ENCODE assay signal across 8 cellular contexts in genomic region chr14:74955229-74955999, GRCh38. TPM values are rescaled to one million over a fixed set of nuclear protein-coding genes. Genes with fewer than 3 reads are reported as not detected.
DNase-seq lines count a peak whose midpoint lies in the region; ATAC-seq lines count a peak whose summit lies in the region.

Gene PGF, minus strand, starts transcription at chr14:74955597. Its CDS starts 355 bp downstream, at chr14:74955242.

- peak; percentile 64 for ATAC-seq in stimulated activated memory B cell treated with anti-CD40 and anti-IgM and Interleukin-4, amounts not matched to agents 10 μg/mL and 1 μg/mL and 100 μg/mL, for 72 hours
- ATAC-seq in HG03469 (IDR thresholded peaks at IDR 0.05; ENCODE audit: unreplicated experiment), result no peak

- no peaks in the 10 kb centered on the region for H3K9me3 Mint-ChIP-seq in T-helper 2 cell treated with Interferon-gamma antibody and Interleukin-4, amounts not matched to agents 5 μg/mL and 100 μg/mL, for 36 hours
- H3K9me3 Mint-ChIP-seq in dendritic cell treated with granulocyte-macrophage colony-stimulating factor and Interleukin-4, amounts not matched to agents 40 ng/mL and 50 ng/mL, for 4 days, result no peaks in the 10 kb centered on the region
- no peaks in the 10 kb centered on the region for H3K9me3 Mint-ChIP-seq in stimulated activated memory B cell treated with anti-CD40 and anti-IgM and Interleukin-4, amounts not matched to agents 10 μg/mL and 1 μg/mL and 100 μg/mL, for 72 hours

- peak within 1 kb of the TSS; percentile 51 for H3K4me3 Mint-ChIP-seq in T-helper 2 cell treated with Interferon-gamma antibody and Interleukin-4, amounts not matched to agents 5 μg/mL and 100 μg/mL, for 36 hours
- peak within 1 kb of the TSS; percentile 62 for H3K4me3 Mint-ChIP-seq in dendritic cell treated with granulocyte-macrophage colony-stimulating factor and Interleukin-4, amounts not matched to agents 40 ng/mL and 50 ng/mL, for 4 days
- peak within 1 kb of the TSS; percentile 50 for H3K4me3 Mint-ChIP-seq in stimulated activated memory B cell treated with anti-CD40 and anti-IgM and Interleukin-4, amounts not matched to agents 10 μg/mL and 1 μg/mL and 100 μg/mL, for 72 hours

- H3K36me3 Mint-ChIP-seq in T-helper 2 cell treated with Interferon-gamma antibody and Interleukin-4, amounts not matched to agents 5 μg/mL and 100 μg/mL, for 36 hours (ENCODE audit: low read depth), result no peaks in the 10 kb centered on the region
- H3K36me3 Mint-ChIP-seq in dendritic cell treated with granulocyte-macrophage colony-stimulating factor and Interleukin-4, amounts not matched to agents 40 ng/mL and 50 ng/mL, for 4 days (ENCODE audit: low read depth), result no peaks in the 10 kb centered on the region
- no peaks in the 10 kb centered on the region for H3K36me3 Mint-ChIP-seq in stimulated activated memory B cell treated with anti-CD40 and anti-IgM and Interleukin-4, amounts not matched to agents 10 μg/mL and 1 μg/mL and 100 μg/mL, for 72 hours

- DNase-seq in DMS79 (lab: John Stamatoyannopoulos, UW), result peak; percentile 68
- peak; percentile 75 for DNase-seq in HT1080 (ENCODE audit: low read depth)
- peak; percentile 33 for DNase-seq in T-helper 2 cell treated with Interferon-gamma antibody and Interleukin-4, amounts not matched to agents 5 μg/mL and 100 μg/mL, for 36 hours (ENCODE audit: low spot score)
- peak; percentile 84 for DNase-seq in left kidney (ENCODE audit: low read depth, low spot score)
- DNase-seq in NCI-H226, result no peak

- H3K4me1 Mint-ChIP-seq in T-helper 2 cell treated with Interferon-gamma antibody and Interleukin-4, amounts not matched to agents 5 μg/mL and 100 μg/mL, for 36 hours (ENCODE audit: low read depth), result peaks cover 1% of the 10 kb centered on the region
- peaks cover 14% of the 10 kb centered on the region for H3K4me1 Mint-ChIP-seq in dendritic cell treated with granulocyte-macrophage colony-stimulating factor and Interleukin-4, amounts not matched to agents 40 ng/mL and 50 ng/mL, for 4 days (ENCODE audit: low read depth)
- no peaks in the 10 kb centered on the region for H3K4me1 Mint-ChIP-seq in stimulated activated memory B cell treated with anti-CD40 and anti-IgM and Interleukin-4, amounts not matched to agents 10 μg/mL and 1 μg/mL and 100 μg/mL, for 72 hours

- H3K27ac Mint-ChIP-seq in T-helper 2 cell treated with Interferon-gamma antibody and Interleukin-4, amounts not matched to agents 5 μg/mL and 100 μg/mL, for 36 hours, result no peak within 1 kb of the TSS
- H3K27ac Mint-ChIP-seq in dendritic cell treated with granulocyte-macrophage colony-stimulating factor and Interleukin-4, amounts not matched to agents 40 ng/mL and 50 ng/mL, for 4 days, result no peak within 1 kb of the TSS
- H3K27ac Mint-ChIP-seq in stimulated activated memory B cell treated with anti-CD40 and anti-IgM and Interleukin-4, amounts not matched to agents 10 μg/mL and 1 μg/mL and 100 μg/mL, for 72 hours, result no peak within 1 kb of the TSS

- peaks cover 11% of the 10 kb centered on the region for H3K27me3 Mint-ChIP-seq in T-helper 2 cell treated with Interferon-gamma antibody and Interleukin-4, amounts not matched to agents 5 μg/mL and 100 μg/mL, for 36 hours (ENCODE audit: low read depth)
- peaks cover 34% of the 10 kb centered on the region for H3K27me3 Mint-ChIP-seq in dendritic cell treated with granulocyte-macrophage colony-stimulating factor and Interleukin-4, amounts not matched to agents 40 ng/mL and 50 ng/mL, for 4 days
- peaks cover 23% of the 10 kb centered on the region for H3K27me3 Mint-ChIP-seq in stimulated activated memory B cell treated with anti-CD40 and anti-IgM and Interleukin-4, amounts not matched to agents 10 μg/mL and 1 μg/mL and 100 μg/mL, for 72 hours

- intact Hi-C loops in dendritic cell treated with granulocyte-macrophage colony-stimulating factor and Interleukin-4, amounts not matched to agents 40 ng/mL and 50 ng/mL, for 4 days (cut with micrococcal nuclease), result no loop called here

RNA-seq across cellular contexts. Expression of gene PGF, which starts in this region (rescaled TPM):
- total RNA-seq in HT1080 (2014; rRNA removed; shearing (Covaris generic)), result 74.0 and 76.1 TPM in 2 replicates
- polyA plus RNA-seq in HT1080 (2015; cell fraction: cytosol; rRNA removed), result 80.5 and 89.2 TPM in 2 replicates
- 51.1 and 55.8 TPM in 2 replicates for polyA plus RNA-seq in HT1080 (2015; cell fraction: nucleus; rRNA removed)
